8 cellular contexts compared by ENCODE assay signal in genomic region chr11:88338223-88338661, GRCh38. TPM values are rescaled to one million over a fixed set of nuclear protein-coding genes. Genes with fewer than 3 reads are reported as not detected.
DNase-seq lines count a peak whose midpoint lies in the region; ATAC-seq and TF ChIP-seq lines count a peak whose summit lies in the region.

No MANE protein-coding gene starts in this region.

- H3K27me3 ChIP-seq in muscle layer of colon (ENCODE audit: control insufficient read depth in 1 of 2, insufficient read depth in 2 of 2, low read length in 2 of 2) = no peaks in the 10 kb centered on the region
- H3K27me3 ChIP-seq in stomach smooth muscle (ENCODE audit: control insufficient read depth in 1 of 2, insufficient read depth in 2 of 2, low read length in 2 of 2) = no peaks in the 10 kb centered on the region

- H3K4me1 ChIP-seq in muscle layer of colon (ENCODE audit: insufficient read depth, low read length) (peaks cover 28% of the 10 kb centered on the region), stomach smooth muscle (ENCODE audit: control insufficient read depth, insufficient read depth, low read length) (peaks cover 7% of the 10 kb centered on the region)

- H3K9me3 Mint-ChIP-seq in activated CD4-positive, alpha-beta memory T cell treated with anti-CD3 and anti-CD28 coated beads, Interleukin-2, amount 10 ng/mL, durations not matched to agents 7 days and 5 days = peaks cover 3% of the 10 kb centered on the region

- peak overlapping the region; percentile 98 for H3K27ac Mint-ChIP-seq in activated CD4-positive, alpha-beta memory T cell treated with anti-CD3 and anti-CD28 coated beads, Interleukin-2, amount 10 ng/mL, durations not matched to agents 7 days and 5 days

- H3K36me3 Mint-ChIP-seq in activated CD4-positive, alpha-beta memory T cell treated with anti-CD3 and anti-CD28 coated beads, Interleukin-2, amount 10 ng/mL, durations not matched to agents 7 days and 5 days (ENCODE audit: low read depth) = peaks cover 58% of the 10 kb centered on the region

- H3K36me3 ChIP-seq in muscle layer of colon (ENCODE audit: insufficient read depth, low read length) (no peaks in the 10 kb centered on the region), stomach smooth muscle (ENCODE audit: control insufficient read depth in 2 of 2, insufficient read depth in 2 of 2, low read length in 2 of 2) (no peaks in the 10 kb centered on the region)

- H3K9me3 ChIP-seq in muscle layer of colon (ENCODE audit: low read length) = no peaks in the 10 kb centered on the region
- no peaks in the 10 kb centered on the region for H3K9me3 ChIP-seq in stomach smooth muscle (ENCODE audit: control insufficient read depth in 2 of 2, low read length in 2 of 2)

- peak overlapping the region; percentile 89 for H3K27ac ChIP-seq in muscle layer of colon (ENCODE audit: low read depth, low read length)
- H3K27ac ChIP-seq in stomach smooth muscle (ENCODE audit: low read length) = no peak overlapping the region

- H3K27me3 Mint-ChIP-seq in activated CD4-positive, alpha-beta memory T cell treated with anti-CD3 and anti-CD28 coated beads, Interleukin-2, amount 10 ng/mL, durations not matched to agents 7 days and 5 days = no peaks in the 10 kb centered on the region

- H3K4me1 Mint-ChIP-seq in activated CD4-positive, alpha-beta memory T cell treated with anti-CD3 and anti-CD28 coated beads, Interleukin-2, amount 10 ng/mL, durations not matched to agents 7 days and 5 days = peaks cover 47% of the 10 kb centered on the region

- H3K4me3 ChIP-seq in GM08714 (ENCODE audit: low read length) (peak overlapping the region; percentile 86), muscle layer of colon (ENCODE audit: low read depth in 1 of 2, low read length in 2 of 2) (peak overlapping the region; percentile 89 to 93), stomach smooth muscle (ENCODE audit: low read length in 2 of 2) (peak overlapping the region; percentile 89 to 92)

- CTCF ChIA-PET in activated CD4-positive, alpha-beta memory T cell treated with anti-CD3 and anti-CD28 coated beads, Interleukin-2, amount 10 ng/mL, durations not matched to agents 7 days and 5 days (lab: Charles Lee) = interaction anchor here (1.0 to 3.1 kb wide), 10 partner anchors 10 to 214 kb away, joined by 3 to 37 read pairs (median 6); no protein-coding TSS in a partner anchor

- peak; percentile 35 for ATAC-seq in HG02642 (IDR thresholded peaks at IDR 0.05; ENCODE audit: poor library complexity, unreplicated experiment)

- POLR2A ChIA-PET in activated CD4-positive, alpha-beta memory T cell treated with anti-CD3 and anti-CD28 coated beads, Interleukin-2, amount 10 ng/mL, durations not matched to agents 7 days and 5 days (lab: Charles Lee) = interaction anchor here (0.6 to 6.0 kb wide), 31 partner anchors 9 to 508 kb away, joined by 3 to 187 read pairs (median 4); no protein-coding TSS in a partner anchor

- peak overlapping the region; percentile 89 for H3K4me3 Mint-ChIP-seq in activated CD4-positive, alpha-beta memory T cell treated with anti-CD3 and anti-CD28 coated beads, Interleukin-2, amount 10 ng/mL, durations not matched to agents 7 days and 5 days

- H3K9ac ChIP-seq in muscle layer of colon (ENCODE audit: low read length) = peak overlapping the region; percentile 66
- peak overlapping the region; percentile 46 to 79 for H3K9ac ChIP-seq in stomach smooth muscle (ENCODE audit: low read length in 2 of 2)

- TF ChIP-seq POLR2A in erythroblast (IDR thresholded peaks at IDR 0.05; ENCODE audit: low read length) = no peak

- DNase-seq in NCI-H460 (ENCODE audit: extremely low read depth, low read depth) (peak; percentile 61), erythroblast (lab: John Stamatoyannopoulos, UW) (peak; percentile 58 to 62), DMS79 (lab: John Stamatoyannopoulos, UW) (no peak)
- peak; percentile 66 for DNase-seq in activated CD4-positive, alpha-beta memory T cell treated with anti-CD3 and anti-CD28 coated beads, Interleukin-2, amount 10 ng/mL, durations not matched to agents 7 days and 5 days

RNA-seq across cellular contexts. Expression of gene CTSC, which starts 0.7 kb away (rescaled TPM):
- total RNA-seq in NCI-H460 (2014; rRNA removed; shearing (Covaris generic)) = 729 and 748 TPM in 2 replicates
- 1,104 and 1,466 TPM in 2 replicates for polyA plus RNA-seq in NCI-H460 (2014; cell fraction: nucleus; rRNA removed)
- total RNA-seq in activated CD4-positive, alpha-beta memory T cell treated with anti-CD3 and anti-CD28 coated beads, Interleukin-2, amount 10 ng/mL, durations not matched to agents 7 days and 5 days = 100 to 1,000 TPM; 321 to 323 TPM
